ENCODE assay signal across 12 cellular contexts in the genomic region with DNA sequence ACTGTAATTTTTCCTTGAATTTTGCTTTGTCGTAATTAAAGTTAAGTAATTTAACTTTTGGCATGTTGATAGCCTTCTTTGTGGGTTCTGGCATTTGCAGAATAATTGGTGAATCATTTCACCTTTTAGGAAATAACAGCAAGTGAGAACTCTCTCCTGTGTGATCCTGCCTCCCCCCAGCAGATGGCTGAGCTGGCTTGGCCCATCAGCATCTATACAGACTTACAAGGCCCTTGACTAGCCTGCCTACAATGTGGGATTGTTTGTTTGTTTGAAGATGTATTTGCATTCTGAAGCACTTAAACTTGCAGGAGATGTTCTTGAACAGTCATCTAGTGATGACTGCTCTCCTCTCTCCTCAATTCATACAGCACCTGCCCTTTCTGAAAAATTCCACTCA. TPM values are rescaled to one million over a fixed set of nuclear protein-coding genes. Genes with fewer than 3 reads are reported as not detected.
DNase-seq lines count a peak whose midpoint lies in the region; ATAC-seq and TF ChIP-seq lines count a peak whose summit lies in the region.
"Had no signal": no experiment of that assay in that cellular context is flagged by ENCODE, and none has a peak within 500 bp of the region (broad histone marks: within the 10 kb centered on the region; RNA-seq: fewer than 3 reads in every experiment).

No MANE protein-coding gene starts in this region.

- in situ Hi-C loops in astrocyte of the cerebellum (cut with HindIII; ENCODE audit: low sequenced_read_pairs): no loop called here

- H3K4me1 ChIP-seq in left lung: no peaks in the 10 kb centered on the region

- H3K9me3 ChIP-seq in left lung: no peaks in the 10 kb centered on the region
- H3K9me3 ChIP-seq: thoracic aorta had no signal

- H3K36me3 ChIP-seq in left lung: peaks cover 2 to 62% of the 10 kb centered on the region in 2 donors

- DNase-seq in EH (ENCODE audit: low read depth) (peak; percentile 25), NAMALWA (ENCODE audit: low spot score) (peak; percentile 13), astrocyte of the cerebellum (ENCODE audit: low read depth) (peak; percentile 18), left lung (no peak), NCI-H1092 (lab: John Stamatoyannopoulos, UW) (no peak)
- DNase-seq in activated CD4-positive, alpha-beta T cell treated with anti-CD3 and anti-CD28 coated beads, Interleukin-2, amount 50 U/mL, for 1 hour: no peak
- DNase-seq: effector CD4-positive, alpha-beta T cell; NCI-H748 treated with DMSO at 0.1 percent for 48 hours; stimulated activated CD4-positive, alpha-beta T cell treated with anti-CD3 and anti-CD28 coated beads, Interleukin-4, amount 100 ng/mL, for 4 hours had no signal

- ATAC-seq in left lung (peak; percentile 22), GM21619 (IDR thresholded peaks at IDR 0.05; ENCODE audit: unreplicated experiment) (no peak), GM19324 (IDR thresholded peaks at IDR 0.05; ENCODE audit: low FRiP score, unreplicated experiment) (no peak)

- no peak overlapping the region for H3K27ac ChIP-seq in left lung
- H3K27ac ChIP-seq: thoracic aorta had no signal

- intact Hi-C loops in left lung (cut with DNase I): no loop called here

- H3K27me3 ChIP-seq in left lung: no peaks in the 10 kb centered on the region

- H3K4me3 ChIP-seq in astrocyte of the cerebellum (ENCODE audit: low read depth, low read length): no peak overlapping the region
- H3K4me3 ChIP-seq in left lung: no peak overlapping the region
- H3K4me3 ChIP-seq: thoracic aorta had no signal

- peak; percentile 53 for TF ChIP-seq CTCF in astrocyte of the cerebellum (IDR thresholded peaks at IDR 0.05; ENCODE audit: low read depth, low read length, missing control alignments)
- no peak for TF ChIP-seq CTCF in left lung (IDR thresholded peaks at IDR 0.05)

RNA-seq across cellular contexts. Expression of gene MACO1, which starts 55.9 kb away (rescaled TPM):
- total RNA-seq in left lung: 10 to 100 TPM; 18.8 to 20.2 TPM

RNA-seq across cellular contexts. Expression of gene LDLRAP1, which starts 56.8 kb away (rescaled TPM):
- 10 to 100 TPM; 24.2 to 25.0 TPM for total RNA-seq in left lung

Comparison
In these comparisons a context has a peak if more than half of its experiments do, and no peak if none do; other contexts are left out.
1. DNase-seq: peak in EH (single experiment), NAMALWA (single experiment) and astrocyte of the cerebellum (single experiment); none in left lung (0 of 2), activated CD4-positive, alpha-beta T cell treated with anti-CD3 and anti-CD28 coated beads, Interleukin-2, amount 50 U/mL, for 1 hour (single experiment) and NCI-H1092 (single experiment).